Comparison of ENCODE assay signal across 25 cellular contexts in genomic region chr2:112244854-112245253, GRCh38.
"Had no signal": no experiment of that assay in that cellular context is flagged by ENCODE, and none has a peak within 500 bp of the region (broad histone marks: within the 10 kb centered on the region; RNA-seq: fewer than 3 reads in every experiment).

No MANE protein-coding gene starts in this region.

- H3K4me1 ChIP-seq: esophagus squamous epithelium, heart right ventricle, left ventricle myocardium inferior, lower lobe of right lung, prostate gland, right atrium auricular region, sigmoid colon, suprapubic skin, transverse colon, upper lobe of right lung, uterus had no signal

- FAIRE-seq: endometrium, islet of Langerhans had no signal

- ATAC-seq: effector memory CD8-positive, alpha-beta T cell; heart right ventricle; left cardiac atrium; lower lobe of right lung; naive thymus-derived CD8-positive, alpha-beta T cell; stimulated activated naive CD8-positive, alpha-beta T cell treated with anti-CD3 and anti-CD28 coated beads, Interleukin-15, amount 100 ng/mL, for 72 hours; upper lobe of right lung had no signal

- H3K4me1 Mint-ChIP-seq: nephron progenitor cell had no signal

- H3K36me3 ChIP-seq: prostate gland, uterus had no signal

- H3K4me3 ChIP-seq: esophagus squamous epithelium, heart right ventricle, left ventricle myocardium inferior, lower lobe of right lung, prostate gland, right atrium auricular region, sigmoid colon, suprapubic skin, transverse colon, upper lobe of right lung, uterus had no signal

- H3K9me3 Mint-ChIP-seq: effector memory CD8-positive, alpha-beta T cell; naive thymus-derived CD8-positive, alpha-beta T cell; stimulated activated naive CD8-positive, alpha-beta T cell treated with anti-CD3 and anti-CD28 coated beads, Interleukin-15, amount 100 ng/mL, for 72 hours had no signal

- H3K27ac Mint-ChIP-seq: effector memory CD8-positive, alpha-beta T cell; nephron progenitor cell; stimulated activated naive CD8-positive, alpha-beta T cell treated with anti-CD3 and anti-CD28 coated beads, Interleukin-15, amount 100 ng/mL, for 72 hours had no signal

- H3K27ac ChIP-seq: esophagus squamous epithelium, heart right ventricle, left ventricle myocardium inferior, lower lobe of right lung, prostate gland, right atrium auricular region, sigmoid colon, suprapubic skin, transverse colon, upper lobe of right lung, uterus had no signal

- H3K27me3 ChIP-seq: esophagus squamous epithelium, heart right ventricle, right atrium auricular region, sigmoid colon, suprapubic skin, transverse colon, upper lobe of right lung, uterus had no signal

- DNase-seq: cortex of kidney; effector memory CD8-positive, alpha-beta T cell; erythroblast; esophagus squamous epithelium; foreskin melanocyte; glutamatergic neuron; heart right ventricle; hippocampal formation; left cardiac atrium; left ventricle myocardium inferior; lower lobe of right lung; naive thymus-derived CD8-positive, alpha-beta T cell; nephron progenitor cell; nucleus accumbens; sigmoid colon; stimulated activated naive CD4-positive, alpha-beta T cell; stimulated activated naive CD8-positive, alpha-beta T cell treated with anti-CD3 and anti-CD28 coated beads, Interleukin-15, amount 100 ng/mL, for 72 hours; transverse colon; upper lobe of right lung; uterus had no signal

- H3K27me3 Mint-ChIP-seq: effector memory CD8-positive, alpha-beta T cell; naive thymus-derived CD8-positive, alpha-beta T cell; stimulated activated naive CD8-positive, alpha-beta T cell treated with anti-CD3 and anti-CD28 coated beads, Interleukin-15, amount 100 ng/mL, for 72 hours had no signal

- H3K9me3 ChIP-seq: esophagus squamous epithelium, heart right ventricle, left ventricle myocardium inferior, lower lobe of right lung, prostate gland, right atrium auricular region, sigmoid colon, suprapubic skin, transverse colon, upper lobe of right lung, uterus had no signal

- H3K4me3 Mint-ChIP-seq: effector memory CD8-positive, alpha-beta T cell; naive thymus-derived CD8-positive, alpha-beta T cell; nephron progenitor cell; stimulated activated naive CD8-positive, alpha-beta T cell treated with anti-CD3 and anti-CD28 coated beads, Interleukin-15, amount 100 ng/mL, for 72 hours had no signal
